In genomic region chr3:105465251-105465853, GRCh38 we compare ENCODE assay signal across 3 cellular contexts.
TF ChIP-seq lines count a peak whose summit lies in the region.

No MANE protein-coding gene starts in this region.

TF ChIP-seq in GM23338, 12 proteins besides CTCF, POLR2A, EP300 and RAD21 (continues in another document):
- no peak for TF ChIP-seq ZNF462 (CRISPR knock-in tag; IDR thresholded peaks at IDR 0.05)
- TF ChIP-seq NANOG (IDR thresholded peaks at IDR 0.05; ENCODE audit: borderline replicate concordance) = no peak
- TF ChIP-seq EZH2 (IDR thresholded peaks at IDR 0.05; ENCODE audit: low read depth, unreplicated experiment) = no peak

TF ChIP-seq in SK-N-SH treated with all-trans-retinoic acid at 6 μM for 48 hours, 23 proteins besides CTCF, POLR2A, EP300 and RAD21:
- TF ChIP-seq CSRNP3 (CRISPR knock-in tag; IDR thresholded peaks at IDR 0.05) = no peak

TF ChIP-seq in HEK293T, 16 proteins besides CTCF, POLR2A, EP300 and RAD21 (continued from another document):
- TF ChIP-seq ELF4 (IDR thresholded peaks at IDR 0.05) (no peak), ARNT (IDR thresholded peaks at IDR 0.05) (no peak), FOXA1 (IDR thresholded peaks at IDR 0.05) (no peak), CTBP1 (IDR thresholded peaks at IDR 0.05; ENCODE audit: borderline replicate concordance) (no peak), NFRKB (IDR thresholded peaks at IDR 0.05) (no peak)
